In genomic region chr6:5401845-5402738, GRCh38 we compare ENCODE assay signal across 10 cellular contexts.
DNase-seq lines count a peak whose midpoint lies in the region; ATAC-seq, FAIRE-seq and TF ChIP-seq lines count a peak whose summit lies in the region.
"Had no signal": no experiment of that assay in that cellular context is flagged by ENCODE, and none has a peak within 500 bp of the region (broad histone marks: within the 10 kb centered on the region; RNA-seq: fewer than 3 reads in every experiment).

No MANE protein-coding gene starts in this region.

- no peak overlapping the region for H2AFZ ChIP-seq in HepG2 (ENCODE audit: low read length)

- no peaks in the 10 kb centered on the region for H3K27me3 ChIP-seq in adrenal gland
- H3K27me3 ChIP-seq in HepG2 (ENCODE audit: control insufficient read depth in 1 of 2, insufficient read depth in 2 of 2, low read length in 2 of 2), result no peaks in the 10 kb centered on the region
- H3K27me3 ChIP-seq: SJCRH30 had no signal

- CTCF ChIA-PET in HepG2 (lab: Yijun Ruan, JAX; ENCODE audit: low intra/inter-chr PET ratio, low total read pairs), result interaction anchor here (1.1 to 1.8 kb wide), 3 partner anchors 187 to 345 kb away, joined by 3 to 12 read pairs (median 5); no protein-coding TSS in a partner anchor

- H3K79me2 ChIP-seq in HepG2 (ENCODE audit: insufficient read depth, low read length), result no peaks in the 10 kb centered on the region

- POLR2A ChIA-PET in HepG2 (lab: Yijun Ruan, JAX), result no interaction called here

- no peaks in the 10 kb centered on the region for H3K36me3 ChIP-seq in adrenal gland (replicated peaks in 1 of 2)
- H3K36me3 ChIP-seq in HepG2 (replicated peaks in 1 of 2; ENCODE audit: control insufficient read depth in 1 of 2, insufficient read depth in 2 of 2, low read length in 2 of 2), result no peaks in the 10 kb centered on the region
- H3K36me3 ChIP-seq: SJCRH30 had no signal

- DNase-seq in DMS53 treated with DMSO at 0.1 percent for 48 hours (lab: John Stamatoyannopoulos, UW; ENCODE audit: unreplicated experiment) (peak; percentile 5), LHCN-M2 (ENCODE audit: low read depth) (peak; percentile 25), adrenal gland (no peak), HepG2 (ENCODE audit: low spot score) (peak; percentile 19), NCI-H774 (lab: John Stamatoyannopoulos, UW) (no peak), NK-92 (lab: John Stamatoyannopoulos, UW; ENCODE audit: unreplicated experiment) (no peak)

- no peak for FAIRE-seq in HepG2 (lab: Jason Lieb, UNC)
- FAIRE-seq: colon had no signal

- no peak overlapping the region for H3K4me3 ChIP-seq in adrenal gland
- H3K4me3 ChIP-seq in HepG2 (replicated peaks in 1 of 3; ENCODE audit: insufficient read depth in 1 of 3, low read depth in 2 of 3, low read length in 3 of 3), result no peak overlapping the region
- H3K4me3 ChIP-seq: SJCRH30 had no signal

- TF ChIP-seq RAD21 in HepG2 (CRISPR knock-in tag; IDR thresholded peaks at IDR 0.05), result no peak

- intact Hi-C loops in adrenal gland (cut with DNase I) (loop anchor here in 1 of 2 donors (5.0 kb wide), 1 partner anchor 260 kb away; no protein-coding TSS in a partner anchor), HepG2 (cut with micrococcal nuclease; ENCODE audit: unreplicated experiment) (loop anchor here (1.0 to 2.0 kb wide), 3 partner anchors 187 to 343 kb away; no protein-coding TSS in a partner anchor)

- BruUV-seq in HepG2 (replicated peaks; lab: Mats Ljungman, UMichigan), result no TSS peak

- no peak for TF ChIP-seq POLR2A in adrenal gland (IDR thresholded peaks at IDR 0.05)
- TF ChIP-seq POLR2A in HepG2 (IDR thresholded peaks at IDR 0.05; ENCODE audit: insufficient read depth in 1 of 2, low read depth in 2 of 2, low read length in 2 of 2), result no peak

- in situ Hi-C loops in HepG2 (cut with HindIII; ENCODE audit: extremely low pct_ligation_motif_present, low pct_unique_long_range_greater_than_20kb), result no loop called here

- no peaks in the 10 kb centered on the region for H4K20me1 ChIP-seq in HepG2 (ENCODE audit: insufficient read depth, low read length)

- H3K27ac ChIP-seq in adrenal gland (no peak overlapping the region), HepG2 (ENCODE audit: extremely low read length, insufficient read depth, low read length) (no peak overlapping the region)
- H3K27ac ChIP-seq: SJCRH30 had no signal

- 84 to 87% (median 86%) methylated on average over 4 of the region's 4 CpGs for WGBS in adrenal gland, 4 donors
- WGBS in HepG2 (ENCODE audit: low lambda C conversion rate), result 65% methylated on average over 4 of the region's 4 CpGs

- H3K9ac ChIP-seq in HepG2 (ENCODE audit: insufficient read depth, low read depth, low read length), result no peak overlapping the region

- H3K4me2 ChIP-seq in HepG2 (ENCODE audit: low read depth, low read length), result no peak overlapping the region

- TF ChIP-seq CTCF in adrenal gland (IDR thresholded peaks at IDR 0.05), result peak; percentile 38 to 69 (median 52)
- TF ChIP-seq CTCF in HepG2 (CRISPR knock-in tag; IDR thresholded peaks at IDR 0.05), result peak; percentile 41; the same call in 1 of the 2 replicates

- H3K4me1 ChIP-seq in adrenal gland (replicated peaks in 1 of 2) (no peaks in the 10 kb centered on the region), HepG2 (ENCODE audit: insufficient read depth, low read length) (no peaks in the 10 kb centered on the region)
- H3K4me1 ChIP-seq: SJCRH30 had no signal

- TF ChIP-seq EP300 in HepG2 (IDR thresholded peaks at IDR 0.05; ENCODE audit: low read depth in 2 of 2, low read length in 2 of 2), result no peak
- no peak for TF ChIP-seq EP300 in HepG2 (CRISPR knock-in tag; IDR thresholded peaks at IDR 0.05; ENCODE audit: borderline replicate concordance)

- ATAC-seq in HepG2 (no peak), GM19324 (IDR thresholded peaks at IDR 0.05; ENCODE audit: low FRiP score, unreplicated experiment) (no peak), GM19035 (IDR thresholded peaks at IDR 0.05; ENCODE audit: unreplicated experiment) (no peak)

- no peaks in the 10 kb centered on the region for H3K9me3 ChIP-seq in adrenal gland (replicated peaks in 1 of 3)
- H3K9me3 ChIP-seq in HepG2 (ENCODE audit: low read length), result peaks cover 10% of the 10 kb centered on the region
- H3K9me3 ChIP-seq: SJCRH30 had no signal

TF ChIP-seq in HepG2, 621 proteins besides CTCF, POLR2A, EP300 and RAD21:
- TF ChIP-seq POLR2AphosphoS2 (IDR thresholded peaks at IDR 0.05; ENCODE audit: low read depth, low read length) (no peak), CENPBD1 (CRISPR knock-in tag; IDR thresholded peaks at IDR 0.05; ENCODE audit: borderline replicate concordance, low read depth) (no peak), STAG1 (CRISPR knock-in tag; IDR thresholded peaks at IDR 0.05) (peak; percentile 74)

Comparison
In these comparisons a context has a peak if more than half of its experiments do, and no peak if none do; other contexts are left out.
1. DNase-seq: peak in DMS53 treated with DMSO at 0.1 percent for 48 hours (single experiment), LHCN-M2 (single experiment) and HepG2 (single experiment); none in adrenal gland (0 of 7), NCI-H774 (single experiment) and NK-92 (single experiment).